Comparison of ENCODE assay signal across 7 cellular contexts in the genomic region with DNA sequence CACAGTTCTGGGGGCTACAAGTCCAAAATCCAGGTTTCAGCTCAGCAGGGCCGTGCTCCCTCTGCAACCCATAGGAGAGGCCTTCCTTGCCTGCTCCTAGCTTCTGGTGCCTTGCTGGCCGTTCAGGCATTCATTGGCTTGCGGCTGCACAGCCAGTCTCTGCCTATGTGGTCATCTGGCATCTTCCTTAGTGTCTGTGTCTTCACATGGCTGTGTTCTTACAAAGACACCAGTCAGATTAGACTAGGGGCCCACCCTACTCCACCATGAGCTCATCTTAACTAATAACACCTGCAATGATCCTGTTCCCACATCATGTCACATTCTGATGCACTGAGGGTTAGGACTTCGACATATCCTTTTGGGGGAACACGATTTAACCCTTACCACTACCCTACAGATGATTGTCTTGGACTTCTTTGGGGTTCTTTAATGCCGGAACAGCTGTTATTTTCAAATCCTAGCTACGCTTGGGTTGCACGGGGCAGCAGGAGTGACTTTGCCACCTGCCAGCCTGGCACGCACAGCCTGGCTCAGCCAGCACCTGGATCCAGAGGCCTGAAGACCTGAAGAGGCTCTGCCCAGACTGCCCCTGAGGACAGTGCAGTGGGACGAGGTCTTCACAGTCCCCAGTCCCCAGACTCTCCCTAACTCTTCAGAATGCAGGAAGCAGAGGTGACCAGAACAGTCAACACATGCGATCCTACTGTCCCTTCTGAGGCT. TPM values are rescaled to one million over a fixed set of nuclear protein-coding genes. Genes with fewer than 3 reads are reported as not detected.
DNase-seq lines count a peak whose midpoint lies in the region; ATAC-seq and TF ChIP-seq lines count a peak whose summit lies in the region.

No MANE protein-coding gene starts in this region.

- no peaks in the 10 kb centered on the region for H3K9me3 ChIP-seq in WERI-Rb-1 (ENCODE audit: severe bottlenecking)
- H3K9me3 ChIP-seq in left ventricle myocardium inferior (replicated peaks): no peaks in the 10 kb centered on the region
- no peaks in the 10 kb centered on the region for H3K9me3 ChIP-seq in skeletal muscle tissue (ENCODE audit: control insufficient read depth in 3 of 3, low read length in 3 of 3)
- H3K9me3 ChIP-seq in HAP-1: no peaks in the 10 kb centered on the region

- peak overlapping the region; percentile 63 to 99 (median 89) for H3K9ac ChIP-seq in skeletal muscle tissue (ENCODE audit: low read depth in 1 of 3, low read length in 3 of 3)

- in situ Hi-C loops in HAP-1 (cut with MboI; ENCODE audit: low sequenced_read_pairs): loop anchor here (5.0 kb wide), 1 partner anchor 92 kb away; no protein-coding TSS in a partner anchor

- H3K4me3 ChIP-seq in WERI-Rb-1 (ENCODE audit: low read depth, low read length): no peak overlapping the region
- H3K4me3 ChIP-seq in left ventricle myocardium inferior: no peak overlapping the region
- H3K4me3 ChIP-seq in skeletal muscle tissue (ENCODE audit: low read length in 3 of 3): peak overlapping the region in 2 of 3 donors; percentile 79 to 84
- no peak overlapping the region for H3K4me3 ChIP-seq in HAP-1

- H3K27ac ChIP-seq in WERI-Rb-1 (peak overlapping the region; percentile 23), left ventricle myocardium inferior (replicated peaks) (peak overlapping the region; percentile 100), skeletal muscle tissue (ENCODE audit: low read depth, low read length) (peak overlapping the region; percentile 99)

- ATAC-seq in GM18498 (IDR thresholded peaks at IDR 0.05; ENCODE audit: unreplicated experiment): no peak

- DNase-seq in GM20000 (ENCODE audit: low spot score) (peak; percentile 12), WERI-Rb-1 (no peak), left ventricle myocardium inferior (peak; percentile 9), HAP-1 (ENCODE audit: low spot score in 2 of 2) (no peak), GOT3 (lab: John Stamatoyannopoulos, UW) (no peak)

- H3K4me1 ChIP-seq in left ventricle myocardium inferior: peaks cover 71% of the 10 kb centered on the region
- H3K4me1 ChIP-seq in skeletal muscle tissue (ENCODE audit: control insufficient read depth in 3 of 3, insufficient read depth in 3 of 3, low read length in 3 of 3): peaks cover 62 to 65% (median 64%) of the 10 kb centered on the region in 3 donors
- peaks cover 30% of the 10 kb centered on the region for H3K4me1 ChIP-seq in HAP-1

- intact Hi-C loops in left ventricle myocardium inferior (cut with micrococcal nuclease): loop anchor here (5.0 kb wide), 1 partner anchor 97 kb away; no protein-coding TSS in a partner anchor

- no peaks in the 10 kb centered on the region for H3K27me3 ChIP-seq in WERI-Rb-1 (ENCODE audit: insufficient read depth, low read depth, severe bottlenecking)
- H3K27me3 ChIP-seq in left ventricle myocardium inferior (ENCODE audit: low read depth): no peaks in the 10 kb centered on the region
- H3K27me3 ChIP-seq in skeletal muscle tissue (ENCODE audit: control insufficient read depth in 3 of 3, insufficient read depth in 3 of 3, low read length in 3 of 3): no peaks in the 10 kb centered on the region
- H3K27me3 ChIP-seq in HAP-1 (ENCODE audit: low read depth): no peaks in the 10 kb centered on the region

- TF ChIP-seq CTCF in GM20000 (IDR thresholded peaks at IDR 0.05; ENCODE audit: extremely low read depth, missing control alignments) (no peak), WERI-Rb-1 (IDR thresholded peaks at IDR 0.05; ENCODE audit: low read depth, low read length) (no peak), left ventricle myocardium inferior (IDR thresholded peaks at IDR 0.05; ENCODE audit: borderline replicate concordance) (no peak)

- H3K36me3 ChIP-seq in WERI-Rb-1: peaks cover 10% of the 10 kb centered on the region
- H3K36me3 ChIP-seq in left ventricle myocardium inferior: peaks cover 31% of the 10 kb centered on the region
- peaks cover under 1 to 5% (median 2%) of the 10 kb centered on the region in 3 donors for H3K36me3 ChIP-seq in skeletal muscle tissue (ENCODE audit: control insufficient read depth in 3 of 3, insufficient read depth in 3 of 3, low read length in 3 of 3)
- H3K36me3 ChIP-seq in HAP-1 (replicated peaks): no peaks in the 10 kb centered on the region; the same call in 1 of the 2 replicates

RNA-seq across cellular contexts. Expression of gene NEAT1, which starts 7.7 kb away (rescaled TPM):
- total RNA-seq in left ventricle myocardium inferior (405 TPM), skeletal muscle tissue (26.1 TPM)

RNA-seq across cellular contexts. Expression of gene FRMD8, which starts 28.5 kb away (rescaled TPM):
- total RNA-seq in left ventricle myocardium inferior: 8.4 TPM
- total RNA-seq in skeletal muscle tissue: 8.4 TPM

RNA-seq across cellular contexts. Expression of gene SLC25A45, which starts 32.5 kb away (rescaled TPM):
- total RNA-seq in left ventricle myocardium inferior: 5.0 TPM
- total RNA-seq in skeletal muscle tissue: 3.7 TPM

Comparison
In these comparisons a context has a peak if more than half of its experiments do, and no peak if none do; other contexts are left out.
1. DNase-seq: peak in GM20000 (single experiment) and left ventricle myocardium inferior (single experiment); none in WERI-Rb-1 (single experiment), HAP-1 (0 of 2) and GOT3 (single experiment).
2. H3K27ac ChIP-seq: peak in every context shown above with its lines; median percentile 100 in left ventricle myocardium inferior; 99 in skeletal muscle tissue; 23 in WERI-Rb-1.
3. H3K4me3 ChIP-seq: peak in skeletal muscle tissue (2 of 3); none in WERI-Rb-1 (single experiment), left ventricle myocardium inferior (single experiment) and HAP-1 (single experiment).
4. RNA of gene NEAT1, which starts 7.7 kb away (total RNA-seq): 405 TPM in left ventricle myocardium inferior (single experiment); 26.1 TPM in skeletal muscle tissue (single experiment); every median in the first group is over 10 times any median in the second.